1 cellular context compared by ENCODE assay signal in the genomic region with DNA sequence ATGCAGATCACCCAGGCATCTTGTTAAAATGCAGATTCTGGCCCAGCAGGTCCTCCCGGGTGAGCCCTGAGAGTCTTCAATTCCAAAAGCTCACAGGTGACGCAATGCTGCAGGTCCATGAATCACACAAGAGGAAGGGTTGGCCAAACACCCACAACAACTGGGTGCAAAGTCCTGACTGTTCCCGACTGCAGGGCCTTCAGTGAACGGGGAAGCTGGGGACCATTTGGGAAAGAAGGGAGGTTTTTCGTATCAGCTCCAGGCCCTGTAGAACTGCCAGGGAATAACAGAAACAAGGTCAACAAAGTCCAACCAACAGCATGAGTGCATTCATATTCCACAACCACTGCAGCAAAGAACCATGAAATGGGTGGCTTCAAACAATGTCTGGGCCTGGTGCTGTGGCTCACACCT.
TF ChIP-seq lines count a peak whose summit lies in the region.
"Not testable (repeated sequence)": the region's sequence is repeated elsewhere in the genome, so short reads cannot be mapped to it uniquely, and the experiment has no call there.

No MANE protein-coding gene starts in this region.

TF ChIP-seq in HepG2, 621 proteins besides CTCF, POLR2A, EP300 and RAD21 (continued from another document and continues in another):
- TF ChIP-seq THAP11 (CRISPR knock-in tag; IDR thresholded peaks at IDR 0.05): peak; percentile 63; the same call in 1 of the 2 replicates
- TF ChIP-seq SPEN (CRISPR knock-in tag; IDR thresholded peaks at IDR 0.05; ENCODE audit: low read depth): 0 out of 2 replicates have a peak, but pooled peaks have one; percentile 25
- peak; percentile 36; the same call in 1 of the 2 replicates for TF ChIP-seq ARNT2 (CRISPR knock-in tag; IDR thresholded peaks at IDR 0.05; ENCODE audit: low read depth)
- TF ChIP-seq SALL1 (CRISPR knock-in tag; IDR thresholded peaks at IDR 0.05): peak; percentile 68
- TF ChIP-seq ZMYM3 (CRISPR knock-in tag; IDR thresholded peaks at IDR 0.05): peak; percentile 63; the same call in 1 of the 2 replicates
- 0 out of 2 replicates have a peak, but pooled peaks have one; percentile 31 for TF ChIP-seq ZNF7 (CRISPR knock-in tag; IDR thresholded peaks at IDR 0.05)
- TF ChIP-seq ZNF687 (CRISPR knock-in tag; IDR thresholded peaks at IDR 0.05): peak; percentile 17; the same call in 1 of the 2 replicates
- 0 out of 2 replicates have a peak, but pooled peaks have one; percentile 22 for TF ChIP-seq IRF2 (CRISPR knock-in tag; IDR thresholded peaks at IDR 0.05)
- peak; percentile 58; the same call in 1 of the 2 replicates for TF ChIP-seq ZSCAN31 (CRISPR knock-in tag; IDR thresholded peaks at IDR 0.05; ENCODE audit: low read depth)
- peak; percentile 60; the same call in 1 of the 2 replicates for TF ChIP-seq FOXJ3 (CRISPR knock-in tag; IDR thresholded peaks at IDR 0.05; ENCODE audit: borderline replicate concordance)
- peak; percentile 47; the same call in 1 of the 2 replicates for TF ChIP-seq HNF4G (IDR thresholded peaks at IDR 0.05; ENCODE audit: borderline replicate concordance, low read depth, low read length)
- peak; percentile 78; the same call in 1 of the 2 replicates for TF ChIP-seq HNF4G (CRISPR knock-in tag; IDR thresholded peaks at IDR 0.05; ENCODE audit: borderline replicate concordance, low read depth)
- peak; percentile 53; the same call in 1 of the 2 replicates for TF ChIP-seq PHF21A (CRISPR knock-in tag; IDR thresholded peaks at IDR 0.05)
- peak; percentile 45 for TF ChIP-seq FOXA3 (CRISPR knock-in tag; IDR thresholded peaks at IDR 0.05)
- 0 out of 2 replicates have a peak, but pooled peaks have one; percentile 20 for TF ChIP-seq SMAD3 (CRISPR knock-in tag; IDR thresholded peaks at IDR 0.05)
- peak; percentile 49; the same call in 1 of the 2 replicates for TF ChIP-seq RCOR2 (CRISPR knock-in tag; IDR thresholded peaks at IDR 0.05)
- peak; percentile 70 for TF ChIP-seq GATAD2A (CRISPR knock-in tag; IDR thresholded peaks at IDR 0.05)
- peak; percentile 48; the same call in 1 of the 2 replicates for TF ChIP-seq JUN (CRISPR knock-in tag; IDR thresholded peaks at IDR 0.05)
- peak in 1 of 2 experiments; percentile 50; a peak in 1 of 4 replicates for TF ChIP-seq KLF16 (CRISPR knock-in tag; IDR thresholded peaks at IDR 0.05)
- peak; percentile 54 for TF ChIP-seq NCOA2 (CRISPR knock-in tag; IDR thresholded peaks at IDR 0.05)
- peak; percentile 54; the same call in 1 of the 2 replicates for TF ChIP-seq HMG20A (CRISPR knock-in tag; IDR thresholded peaks at IDR 0.05; ENCODE audit: borderline replicate concordance)
- peak; percentile 76 for TF ChIP-seq ELF3 (CRISPR knock-in tag; IDR thresholded peaks at IDR 0.05)
- 0 out of 2 replicates have a peak, but pooled peaks have one; percentile 53 for TF ChIP-seq RXRA (CRISPR knock-in tag; IDR thresholded peaks at IDR 0.05)
- 0 out of 2 replicates have a peak, but pooled peaks have one; percentile 17 for TF ChIP-seq DPF2 (CRISPR knock-in tag; IDR thresholded peaks at IDR 0.05; ENCODE audit: borderline replicate concordance, low read depth)
- TF ChIP-seq FOXP1, LCORL, SOX6 (IDR thresholded peaks at IDR 0.05): not testable (repeated sequence)
- peak; percentile 49; the same call in 1 of the 2 replicates for TF ChIP-seq FOXP1 (CRISPR knock-in tag; IDR thresholded peaks at IDR 0.05)
- TF ChIP-seq FOSL2 (CRISPR knock-in tag; IDR thresholded peaks at IDR 0.05): peak; percentile 95
- 0 out of 2 replicates have a peak, but pooled peaks have one; percentile 26 for TF ChIP-seq ZNF124 (CRISPR knock-in tag; IDR thresholded peaks at IDR 0.05)
- peak; percentile 66; the same call in 1 of the 2 replicates for TF ChIP-seq ATF7 (IDR thresholded peaks at IDR 0.05)
- peak; percentile 70; the same call in 1 of the 2 replicates for TF ChIP-seq ATF7 (CRISPR knock-in tag; IDR thresholded peaks at IDR 0.05)
- peak; percentile 96 for TF ChIP-seq CEBPG (CRISPR knock-in tag; IDR thresholded peaks at IDR 0.05)
- TF ChIP-seq FOXP4 (CRISPR knock-in tag; IDR thresholded peaks at IDR 0.05): peak; percentile 61
- TF ChIP-seq ZNF629 (CRISPR knock-in tag; conservative IDR thresholded peaks at IDR 0.05): peak; percentile 63; the same call in 1 of the 2 replicates
- TF ChIP-seq RXRB (CRISPR knock-in tag; IDR thresholded peaks at IDR 0.05; ENCODE audit: borderline replicate concordance): peak; percentile 67
- peak; percentile 38; the same call in 1 of the 2 replicates for TF ChIP-seq ZNF501 (CRISPR knock-in tag; IDR thresholded peaks at IDR 0.05)
- peak; percentile 55; the same call in 1 of the 2 replicates for TF ChIP-seq SOX5 (CRISPR knock-in tag; IDR thresholded peaks at IDR 0.05; ENCODE audit: borderline replicate concordance)
- TF ChIP-seq ZNF772 (CRISPR knock-in tag; IDR thresholded peaks at IDR 0.05): 0 out of 2 replicates have a peak, but pooled peaks have one; percentile 52
- TF ChIP-seq ARID5B (CRISPR knock-in tag; IDR thresholded peaks at IDR 0.05): peak; percentile 82
- TF ChIP-seq HNF4A (CRISPR knock-in tag; IDR thresholded peaks at IDR 0.05): peak; percentile 93
- peak in 1 of 2 experiments; percentile 92; a peak in 2 of 4 replicates for TF ChIP-seq ATF4 (CRISPR knock-in tag; IDR thresholded peaks at IDR 0.05)
- peak; percentile 35; the same call in 1 of the 2 replicates for TF ChIP-seq EHMT2 (IDR thresholded peaks at IDR 0.05; ENCODE audit: borderline replicate concordance, low read depth, low read length)
- peak; percentile 58; the same call in 1 of the 2 replicates for TF ChIP-seq MIER2 (CRISPR knock-in tag; IDR thresholded peaks at IDR 0.05)
- TF ChIP-seq HMG20B (CRISPR knock-in tag; conservative IDR thresholded peaks at IDR 0.05): 0 out of 2 replicates have a peak, but pooled peaks have one; percentile 18
- TF ChIP-seq, protein P1, sequence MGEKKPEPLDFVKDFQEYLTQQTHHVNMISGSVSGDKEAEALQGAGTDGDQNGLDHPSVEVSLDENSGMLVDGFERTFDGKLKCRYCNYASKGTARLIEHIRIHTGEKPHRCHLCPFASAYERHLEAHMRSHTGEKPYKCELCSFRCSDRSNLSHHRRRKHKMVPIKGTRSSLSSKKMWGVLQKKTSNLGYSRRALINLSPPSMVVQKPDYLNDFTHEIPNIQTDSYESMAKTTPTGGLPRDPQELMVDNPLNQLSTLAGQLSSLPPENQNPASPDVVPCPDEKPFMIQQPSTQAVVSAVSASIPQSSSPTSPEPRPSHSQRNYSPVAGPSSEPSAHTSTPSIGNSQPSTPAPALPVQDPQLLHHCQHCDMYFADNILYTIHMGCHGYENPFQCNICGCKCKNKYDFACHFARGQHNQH (CRISPR knock-in tag; IDR thresholded peaks at IDR 0.05): peak; percentile 58; the same call in 1 of the 2 replicates
- TF ChIP-seq CBX5 (CRISPR knock-in tag; IDR thresholded peaks at IDR 0.05; ENCODE audit: borderline replicate concordance): peak; percentile 76; the same call in 1 of the 2 replicates
- TF ChIP-seq, protein P2, sequence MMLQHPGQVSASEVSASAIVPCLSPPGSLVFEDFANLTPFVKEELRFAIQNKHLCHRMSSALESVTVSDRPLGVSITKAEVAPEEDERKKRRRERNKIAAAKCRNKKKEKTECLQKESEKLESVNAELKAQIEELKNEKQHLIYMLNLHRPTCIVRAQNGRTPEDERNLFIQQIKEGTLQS (CRISPR knock-in tag; IDR thresholded peaks at IDR 0.05): peak; percentile 83
- peak; percentile 43 for TF ChIP-seq RARA (CRISPR knock-in tag; IDR thresholded peaks at IDR 0.05)
- TF ChIP-seq KDM4B (CRISPR knock-in tag; IDR thresholded peaks at IDR 0.05): 0 out of 2 replicates have a peak, but pooled peaks have one; percentile 35
- TF ChIP-seq KLF11 (CRISPR knock-in tag; IDR thresholded peaks at IDR 0.05): 0 out of 2 replicates have a peak, but pooled peaks have one; percentile 47
- TF ChIP-seq ZNF644 (CRISPR knock-in tag; IDR thresholded peaks at IDR 0.05; ENCODE audit: low read depth): peak; percentile 99
- peak; percentile 58; the same call in 1 of the 2 replicates for TF ChIP-seq ZFY (CRISPR knock-in tag; IDR thresholded peaks at IDR 0.05)
- TF ChIP-seq LCORL (CRISPR knock-in tag; IDR thresholded peaks at IDR 0.05): peak; percentile 63; the same call in 1 of the 2 replicates
- peak; percentile 50 for TF ChIP-seq HNF1B (CRISPR knock-in tag; IDR thresholded peaks at IDR 0.05)
- peak; percentile 46 for TF ChIP-seq SOX6 (CRISPR knock-in tag; IDR thresholded peaks at IDR 0.05)
- 0 out of 2 replicates have a peak, but pooled peaks have one; percentile 37 for TF ChIP-seq ZNF788 (CRISPR knock-in tag; IDR thresholded peaks at IDR 0.05; ENCODE audit: borderline replicate concordance)
